10 cellular contexts compared by ENCODE assay signal in the genomic region with DNA sequence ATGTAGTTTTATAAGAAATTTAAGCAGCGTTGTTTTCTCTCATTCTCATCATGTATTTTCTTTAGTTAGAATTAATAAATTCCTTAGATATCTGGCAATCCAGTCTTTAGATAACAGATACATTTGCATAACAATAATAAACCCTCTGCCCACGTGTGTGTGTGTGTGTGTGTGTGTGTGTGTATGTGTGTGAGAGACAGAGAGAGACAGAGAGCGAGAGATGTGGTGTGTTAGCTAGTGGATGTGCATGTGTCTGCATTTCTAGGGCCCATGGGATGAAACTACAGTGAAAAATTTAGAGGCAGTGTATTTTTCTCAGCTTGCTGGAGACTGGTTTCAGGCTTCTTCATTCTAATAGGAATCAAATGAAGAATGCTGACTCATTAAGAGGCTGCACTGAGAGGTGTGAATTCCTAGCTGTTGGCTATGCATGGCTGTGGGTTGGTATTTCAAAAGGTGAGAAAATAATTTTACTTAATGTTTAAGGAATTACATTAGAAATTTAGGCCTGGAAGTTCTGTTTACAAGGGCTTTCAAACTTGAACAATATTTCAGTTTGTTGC.
"Had no signal": no experiment of that assay in that cellular context is flagged by ENCODE, and none has a peak within 500 bp of the region (broad histone marks: within the 10 kb centered on the region; RNA-seq: fewer than 3 reads in every experiment).

No MANE protein-coding gene starts in this region.

- ATAC-seq: activated CD4-positive, CD25-positive, alpha-beta regulatory T cell treated with anti-CD3 and anti-CD28 coated beads, Interleukin-2, amount 50 U/mL, for 24 hours; gastroesophageal sphincter; natural killer cell treated with Interleukin-12 subunit alpha and Interleukin-12 subunit beta and Interleukin-15 and Interleukin-18, amount 100 ng/mL, for 72 hours; psoas muscle; right lobe of liver had no signal

- H3K27me3 ChIP-seq: gastroesophageal sphincter, right lobe of liver had no signal

- H3K9me3 ChIP-seq: gastroesophageal sphincter, psoas muscle, right lobe of liver had no signal

- H3K4me3 ChIP-seq: gastroesophageal sphincter, psoas muscle, right lobe of liver had no signal

- H3K4me1 ChIP-seq: psoas muscle, right lobe of liver had no signal

- H3K4me1 Mint-ChIP-seq: activated naive CD8-positive, alpha-beta T cell treated with anti-CD3 and anti-CD28 coated beads, Interleukin-2, amount 10 ng/mL, durations not matched to agents 7 days and 5 days had no signal

- H3K36me3 Mint-ChIP-seq: activated naive CD8-positive, alpha-beta T cell treated with anti-CD3 and anti-CD28 coated beads, Interleukin-2, amount 10 ng/mL, durations not matched to agents 7 days and 5 days; natural killer cell treated with Interleukin-12 subunit alpha and Interleukin-12 subunit beta and Interleukin-15 and Interleukin-18, amount 100 ng/mL, for 72 hours; type B pancreatic cell had no signal

- H3K27ac ChIP-seq: gastroesophageal sphincter, psoas muscle, right lobe of liver had no signal

- H3K27ac Mint-ChIP-seq: activated naive CD8-positive, alpha-beta T cell treated with anti-CD3 and anti-CD28 coated beads, Interleukin-2, amount 10 ng/mL, durations not matched to agents 7 days and 5 days; natural killer cell treated with Interleukin-12 subunit alpha and Interleukin-12 subunit beta and Interleukin-15 and Interleukin-18, amount 100 ng/mL, for 72 hours; stimulated activated naive CD8-positive, alpha-beta T cell treated with anti-CD3 and anti-CD28 coated beads, Interleukin-15, Interleukin-2, amounts not matched to agents 100 ng/mL and 50 ng/mL, for 24 hours; type B pancreatic cell had no signal

- H3K36me3 ChIP-seq: gastroesophageal sphincter, right lobe of liver had no signal

- DNase-seq: activated naive CD4-positive, alpha-beta T cell; activated naive CD8-positive, alpha-beta T cell treated with anti-CD3 and anti-CD28 coated beads, Interleukin-2, amount 10 ng/mL, durations not matched to agents 7 days and 5 days; anterior cingulate cortex; psoas muscle; right lobe of liver had no signal

- H3K9me3 Mint-ChIP-seq: activated naive CD8-positive, alpha-beta T cell treated with anti-CD3 and anti-CD28 coated beads, Interleukin-2, amount 10 ng/mL, durations not matched to agents 7 days and 5 days; natural killer cell treated with Interleukin-12 subunit alpha and Interleukin-12 subunit beta and Interleukin-15 and Interleukin-18, amount 100 ng/mL, for 72 hours; stimulated activated naive CD8-positive, alpha-beta T cell treated with anti-CD3 and anti-CD28 coated beads, Interleukin-15, Interleukin-2, amounts not matched to agents 100 ng/mL and 50 ng/mL, for 24 hours; type B pancreatic cell had no signal

- H3K4me3 Mint-ChIP-seq: activated naive CD8-positive, alpha-beta T cell treated with anti-CD3 and anti-CD28 coated beads, Interleukin-2, amount 10 ng/mL, durations not matched to agents 7 days and 5 days; natural killer cell treated with Interleukin-12 subunit alpha and Interleukin-12 subunit beta and Interleukin-15 and Interleukin-18, amount 100 ng/mL, for 72 hours; stimulated activated naive CD8-positive, alpha-beta T cell treated with anti-CD3 and anti-CD28 coated beads, Interleukin-15, Interleukin-2, amounts not matched to agents 100 ng/mL and 50 ng/mL, for 24 hours; type B pancreatic cell had no signal
